10 cellular contexts compared by ENCODE assay signal in genomic region chr14:52175982-52176502, GRCh38.
A peak's percentile ranks its signal among the peaks of the same experiment; 100 is the strongest.
DNase-seq lines count a peak whose midpoint lies in the region; ATAC-seq and TF ChIP-seq lines count a peak whose summit lies in the region.
"Had no signal": no experiment of that assay in that cellular context is flagged by ENCODE, and none has a peak within 500 bp of the region (broad histone marks: within the 10 kb centered on the region; RNA-seq: fewer than 3 reads in every experiment).

No MANE protein-coding gene starts in this region.

- DNase-seq in activated T-cell treated with anti-CD3 and anti-CD28 coated beads for 24 hours (ENCODE audit: low read depth), result peak; percentile 14
- no peak for DNase-seq in activated T-cell treated with anti-CD3 and anti-CD28 coated beads, Interleukin-2, amount 50 U/mL, for 24 hours
- peak; percentile 5 for DNase-seq in activated T-helper 1 cell treated with Interleukin-2 at 50 U/mL for 16 hours (ENCODE audit: low read depth)
- peak; percentile 14 for DNase-seq in stimulated activated naive CD8-positive, alpha-beta T cell treated with anti-CD3 and anti-CD28 coated beads, Interleukin-15, Interleukin-2, amounts not matched to agents 100 U/mL and 50 U/mL, for 24 hours
- DNase-seq in brain microvascular endothelial cell, result no peak
- DNase-seq in NCI-H1092 (lab: John Stamatoyannopoulos, UW), result no peak
- DNase-seq in EL, result no peak
- DNase-seq: pancreas had no signal

- H3K4me1 Mint-ChIP-seq in activated T-cell treated with anti-CD3 and anti-CD28 coated beads, Interleukin-2, amount 50 U/mL, for 24 hours (ENCODE audit: low read depth), result peaks cover 24% of the 10 kb centered on the region

- no peak overlapping the region for H3K27ac ChIP-seq in brain microvascular endothelial cell
- H3K27ac ChIP-seq: KMS-11, pancreas had no signal

- H3K36me3 Mint-ChIP-seq in activated T-cell treated with anti-CD3 and anti-CD28 coated beads, Interleukin-2, amount 50 U/mL, for 24 hours (ENCODE audit: low read depth), result peaks cover 4% of the 10 kb centered on the region

- no peak overlapping the region for H3K4me3 Mint-ChIP-seq in activated T-cell treated with anti-CD3 and anti-CD28 coated beads, Interleukin-2, amount 50 U/mL, for 24 hours

- H3K27me3 Mint-ChIP-seq in activated T-cell treated with anti-CD3 and anti-CD28 coated beads, Interleukin-2, amount 50 U/mL, for 24 hours, result no peaks in the 10 kb centered on the region

- TF ChIP-seq CTCF in brain microvascular endothelial cell (IDR thresholded peaks at IDR 0.05; ENCODE audit: low read depth, low read length, missing control alignments), result no peak

- ATAC-seq in HG03097 (IDR thresholded peaks at IDR 0.05; ENCODE audit: low FRiP score, unreplicated experiment), result peak; percentile 95
- ATAC-seq in stimulated activated naive CD8-positive, alpha-beta T cell treated with anti-CD3 and anti-CD28 coated beads, Interleukin-15, Interleukin-2, amounts not matched to agents 100 U/mL and 50 U/mL, for 24 hours, result peak; percentile 63

- H3K4me3 ChIP-seq in brain microvascular endothelial cell (ENCODE audit: low read depth, low read length), result no peak overlapping the region
- H3K4me3 ChIP-seq: pancreas had no signal

- in situ Hi-C loops in brain microvascular endothelial cell (cut with HindIII; ENCODE audit: low pct_ligation_motif_present, low sequenced_read_pairs), result no loop called here

- H3K27ac Mint-ChIP-seq in activated T-cell treated with anti-CD3 and anti-CD28 coated beads, Interleukin-2, amount 50 U/mL, for 24 hours, result no peak overlapping the region

- H3K36me3 ChIP-seq in brain microvascular endothelial cell (replicated peaks), result no peaks in the 10 kb centered on the region
- H3K36me3 ChIP-seq: pancreas had no signal

- peaks cover 27% of the 10 kb centered on the region for H3K9me3 Mint-ChIP-seq in activated T-cell treated with anti-CD3 and anti-CD28 coated beads, Interleukin-2, amount 50 U/mL, for 24 hours

- no peaks in the 10 kb centered on the region for H3K27me3 ChIP-seq in brain microvascular endothelial cell (replicated peaks)
- H3K27me3 ChIP-seq: pancreas had no signal

Comparison
In these comparisons a context has a peak if more than half of its experiments do, and no peak if none do; other contexts are left out.
1. DNase-seq: peak in activated T-cell treated with anti-CD3 and anti-CD28 coated beads for 24 hours (single experiment), activated T-helper 1 cell treated with Interleukin-2 at 50 U/mL for 16 hours (single experiment) and stimulated activated naive CD8-positive, alpha-beta T cell treated with anti-CD3 and anti-CD28 coated beads, Interleukin-15, Interleukin-2, amounts not matched to agents 100 U/mL and 50 U/mL, for 24 hours (single experiment); none in activated T-cell treated with anti-CD3 and anti-CD28 coated beads, Interleukin-2, amount 50 U/mL, for 24 hours (single experiment), brain microvascular endothelial cell (single experiment), NCI-H1092 (single experiment) and EL (single experiment).